ENCODE assay signal across 1 cellular context in the genomic region with DNA sequence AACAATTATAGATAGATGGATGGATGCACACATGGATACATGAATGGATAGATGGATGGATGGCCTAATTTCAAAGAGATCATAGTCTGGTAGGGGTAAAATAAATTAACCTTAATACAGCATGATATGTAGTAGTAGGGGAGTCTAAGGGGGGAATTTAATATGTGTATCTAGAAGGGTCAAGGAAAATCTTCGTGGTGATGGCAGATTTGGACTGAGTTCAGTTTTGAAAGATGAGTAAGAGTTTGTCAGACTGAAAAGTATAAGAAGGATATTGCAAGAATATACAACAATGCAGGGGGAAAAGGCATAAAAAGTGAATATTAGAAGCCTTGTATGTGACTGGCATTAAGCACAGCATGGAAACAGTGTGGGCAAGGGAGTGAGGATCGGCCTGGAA.
TF ChIP-seq lines count a peak whose summit lies in the region.

No MANE protein-coding gene starts in this region.

TF ChIP-seq in GM23338, 12 proteins besides CTCF, POLR2A, EP300 and RAD21 (continued from another document):
- TF ChIP-seq, protein P1, sequence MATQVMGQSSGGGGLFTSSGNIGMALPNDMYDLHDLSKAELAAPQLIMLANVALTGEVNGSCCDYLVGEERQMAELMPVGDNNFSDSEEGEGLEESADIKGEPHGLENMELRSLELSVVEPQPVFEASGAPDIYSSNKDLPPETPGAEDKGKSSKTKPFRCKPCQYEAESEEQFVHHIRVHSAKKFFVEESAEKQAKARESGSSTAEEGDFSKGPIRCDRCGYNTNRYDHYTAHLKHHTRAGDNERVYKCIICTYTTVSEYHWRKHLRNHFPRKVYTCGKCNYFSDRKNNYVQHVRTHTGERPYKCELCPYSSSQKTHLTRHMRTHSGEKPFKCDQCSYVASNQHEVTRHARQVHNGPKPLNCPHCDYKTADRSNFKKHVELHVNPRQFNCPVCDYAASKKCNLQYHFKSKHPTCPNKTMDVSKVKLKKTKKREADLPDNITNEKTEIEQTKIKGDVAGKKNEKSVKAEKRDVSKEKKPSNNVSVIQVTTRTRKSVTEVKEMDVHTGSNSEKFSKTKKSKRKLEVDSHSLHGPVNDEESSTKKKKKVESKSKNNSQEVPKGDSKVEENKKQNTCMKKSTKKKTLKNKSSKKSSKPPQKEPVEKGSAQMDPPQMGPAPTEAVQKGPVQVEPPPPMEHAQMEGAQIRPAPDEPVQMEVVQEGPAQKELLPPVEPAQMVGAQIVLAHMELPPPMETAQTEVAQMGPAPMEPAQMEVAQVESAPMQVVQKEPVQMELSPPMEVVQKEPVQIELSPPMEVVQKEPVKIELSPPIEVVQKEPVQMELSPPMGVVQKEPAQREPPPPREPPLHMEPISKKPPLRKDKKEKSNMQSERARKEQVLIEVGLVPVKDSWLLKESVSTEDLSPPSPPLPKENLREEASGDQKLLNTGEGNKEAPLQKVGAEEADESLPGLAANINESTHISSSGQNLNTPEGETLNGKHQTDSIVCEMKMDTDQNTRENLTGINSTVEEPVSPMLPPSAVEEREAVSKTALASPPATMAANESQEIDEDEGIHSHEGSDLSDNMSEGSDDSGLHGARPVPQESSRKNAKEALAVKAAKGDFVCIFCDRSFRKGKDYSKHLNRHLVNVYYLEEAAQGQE (IDR thresholded peaks at IDR 0.05; ENCODE audit: unreplicated experiment), result no peak
- no peak for TF ChIP-seq ZNF331 (CRISPR knock-in tag; IDR thresholded peaks at IDR 0.05; ENCODE audit: low read depth)
- TF ChIP-seq CREB1 (CRISPR knock-in tag; IDR thresholded peaks at IDR 0.05; ENCODE audit: low read depth), result no peak
- TF ChIP-seq, protein P2, sequence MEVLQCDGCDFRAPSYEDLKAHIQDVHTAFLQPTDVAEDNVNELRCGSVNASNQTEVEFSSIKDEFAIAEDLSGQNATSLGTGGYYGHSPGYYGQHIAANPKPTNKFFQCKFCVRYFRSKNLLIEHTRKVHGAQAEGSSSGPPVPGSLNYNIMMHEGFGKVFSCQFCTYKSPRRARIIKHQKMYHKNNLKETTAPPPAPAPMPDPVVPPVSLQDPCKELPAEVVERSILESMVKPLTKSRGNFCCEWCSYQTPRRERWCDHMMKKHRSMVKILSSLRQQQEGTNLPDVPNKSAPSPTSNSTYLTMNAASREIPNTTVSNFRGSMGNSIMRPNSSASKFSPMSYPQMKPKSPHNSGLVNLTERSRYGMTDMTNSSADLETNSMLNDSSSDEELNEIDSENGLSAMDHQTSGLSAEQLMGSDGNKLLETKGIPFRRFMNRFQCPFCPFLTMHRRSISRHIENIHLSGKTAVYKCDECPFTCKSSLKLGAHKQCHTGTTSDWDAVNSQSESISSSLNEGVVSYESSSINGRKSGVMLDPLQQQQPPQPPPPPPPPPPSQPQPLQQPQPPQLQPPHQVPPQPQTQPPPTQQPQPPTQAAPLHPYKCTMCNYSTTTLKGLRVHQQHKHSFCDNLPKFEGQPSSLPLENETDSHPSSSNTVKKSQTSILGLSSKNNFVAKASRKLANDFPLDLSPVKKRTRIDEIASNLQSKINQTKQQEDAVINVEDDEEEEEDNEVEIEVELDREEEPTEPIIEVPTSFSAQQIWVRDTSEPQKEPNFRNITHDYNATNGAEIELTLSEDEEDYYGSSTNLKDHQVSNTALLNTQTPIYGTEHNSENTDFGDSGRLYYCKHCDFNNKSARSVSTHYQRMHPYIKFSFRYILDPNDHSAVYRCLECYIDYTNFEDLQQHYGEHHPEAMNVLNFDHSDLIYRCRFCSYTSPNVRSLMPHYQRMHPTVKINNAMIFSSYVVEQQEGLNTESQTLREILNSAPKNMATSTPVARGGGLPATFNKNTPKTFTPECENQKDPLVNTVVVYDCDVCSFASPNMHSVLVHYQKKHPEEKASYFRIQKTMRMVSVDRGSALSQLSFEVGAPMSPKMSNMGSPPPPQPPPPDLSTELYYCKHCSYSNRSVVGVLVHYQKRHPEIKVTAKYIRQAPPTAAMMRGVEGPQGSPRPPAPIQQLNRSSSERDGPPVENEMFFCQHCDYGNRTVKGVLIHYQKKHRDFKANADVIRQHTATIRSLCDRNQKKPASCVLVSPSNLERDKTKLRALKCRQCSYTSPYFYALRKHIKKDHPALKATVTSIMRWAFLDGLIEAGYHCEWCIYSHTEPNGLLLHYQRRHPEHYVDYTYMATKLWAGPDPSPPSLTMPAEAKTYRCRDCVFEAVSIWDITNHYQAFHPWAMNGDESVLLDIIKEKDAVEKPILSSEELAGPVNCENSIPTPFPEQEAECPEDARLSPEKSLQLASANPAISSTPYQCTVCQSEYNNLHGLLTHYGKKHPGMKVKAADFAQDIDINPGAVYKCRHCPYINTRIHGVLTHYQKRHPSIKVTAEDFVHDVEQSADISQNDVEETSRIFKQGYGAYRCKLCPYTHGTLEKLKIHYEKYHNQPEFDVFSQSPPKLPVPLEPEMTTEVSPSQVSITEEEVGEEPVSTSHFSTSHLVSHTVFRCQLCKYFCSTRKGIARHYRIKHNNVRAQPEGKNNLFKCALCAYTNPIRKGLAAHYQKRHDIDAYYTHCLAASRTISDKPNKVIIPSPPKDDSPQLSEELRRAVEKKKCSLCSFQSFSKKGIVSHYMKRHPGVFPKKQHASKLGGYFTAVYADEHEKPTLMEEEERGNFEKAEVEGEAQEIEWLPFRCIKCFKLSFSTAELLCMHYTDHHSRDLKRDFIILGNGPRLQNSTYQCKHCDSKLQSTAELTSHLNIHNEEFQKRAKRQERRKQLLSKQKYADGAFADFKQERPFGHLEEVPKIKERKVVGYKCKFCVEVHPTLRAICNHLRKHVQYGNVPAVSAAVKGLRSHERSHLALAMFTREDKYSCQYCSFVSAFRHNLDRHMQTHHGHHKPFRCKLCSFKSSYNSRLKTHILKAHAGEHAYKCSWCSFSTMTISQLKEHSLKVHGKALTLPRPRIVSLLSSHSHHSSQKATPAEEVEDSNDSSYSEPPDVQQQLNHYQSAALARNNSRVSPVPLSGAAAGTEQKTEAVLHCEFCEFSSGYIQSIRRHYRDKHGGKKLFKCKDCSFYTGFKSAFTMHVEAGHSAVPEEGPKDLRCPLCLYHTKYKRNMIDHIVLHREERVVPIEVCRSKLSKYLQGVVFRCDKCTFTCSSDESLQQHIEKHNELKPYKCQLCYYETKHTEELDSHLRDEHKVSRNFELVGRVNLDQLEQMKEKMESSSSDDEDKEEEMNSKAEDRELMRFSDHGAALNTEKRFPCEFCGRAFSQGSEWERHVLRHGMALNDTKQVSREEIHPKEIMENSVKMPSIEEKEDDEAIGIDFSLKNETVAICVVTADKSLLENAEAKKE (CRISPR knock-in tag; IDR thresholded peaks at IDR 0.05), result no peak
